ENCODE assay signal across 12 cellular contexts in the genomic region with DNA sequence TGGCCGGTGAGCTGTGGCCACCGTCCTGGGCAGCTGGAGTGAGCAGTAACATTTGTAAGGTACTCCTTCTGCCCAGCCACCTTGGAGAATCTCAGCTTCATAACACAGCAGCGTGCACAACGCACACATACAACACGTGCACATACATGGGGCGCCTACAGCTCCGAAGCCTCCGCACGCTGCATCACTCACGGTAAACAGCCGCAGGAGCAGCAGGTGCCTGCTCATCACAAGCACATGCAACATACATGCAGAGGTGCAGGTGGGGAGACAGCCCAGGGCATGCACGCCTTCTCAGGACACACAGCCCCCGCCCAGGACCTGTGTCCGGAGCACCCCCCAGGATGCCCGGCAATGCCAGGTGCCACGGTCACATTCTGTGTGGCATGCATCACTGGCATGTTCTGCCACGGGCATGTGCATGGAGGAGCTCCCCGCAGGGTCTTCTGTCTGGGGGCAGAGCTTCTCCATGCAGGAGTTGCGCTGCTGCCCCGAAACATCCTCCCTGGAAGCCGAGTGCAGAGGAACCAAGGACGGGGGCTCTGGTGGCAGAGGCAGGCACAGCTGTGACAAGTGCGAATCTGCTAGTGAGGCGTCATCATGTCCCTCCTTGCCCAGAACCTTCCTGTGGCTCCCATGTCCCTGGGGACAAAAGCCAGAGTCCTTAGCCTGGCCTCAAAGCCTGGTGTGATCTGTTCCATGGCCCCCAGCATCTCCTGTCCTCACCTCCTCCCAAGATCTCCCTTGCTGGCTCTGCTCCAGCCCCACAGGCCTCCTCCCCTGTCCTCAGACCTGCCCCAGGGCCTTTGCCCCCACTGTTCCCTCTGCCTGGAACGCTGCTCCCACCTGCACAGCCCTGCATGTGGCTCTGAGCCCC.
DNase-seq lines count a peak whose midpoint lies in the region; ATAC-seq and TF ChIP-seq lines count a peak whose summit lies in the region.
"Had no signal": no experiment of that assay in that cellular context is flagged by ENCODE, and none has a peak within 500 bp of the region (broad histone marks: within the 10 kb centered on the region; RNA-seq: fewer than 3 reads in every experiment).

No MANE protein-coding gene starts in this region.

- H3K4me1 Mint-ChIP-seq in activated T-cell treated with anti-CD3 and anti-CD28 coated beads, Interleukin-2, amount 50 U/mL, for 24 hours (ENCODE audit: low read depth) = no peaks in the 10 kb centered on the region
- H3K4me1 Mint-ChIP-seq in activated T-cell treated with anti-CD3 and anti-CD28 coated beads, Interleukin-2, amount 50 U/mL, for 72 hours (ENCODE audit: low read depth) = no peaks in the 10 kb centered on the region
- H3K4me1 Mint-ChIP-seq in progenitor cell of endocrine pancreas (ENCODE audit: low read depth) = peaks cover 10% of the 10 kb centered on the region

- H3K36me3 Mint-ChIP-seq in activated T-cell treated with anti-CD3 and anti-CD28 coated beads, Interleukin-2, amount 50 U/mL, for 24 hours (ENCODE audit: low read depth) = no peaks in the 10 kb centered on the region
- H3K36me3 Mint-ChIP-seq in activated T-cell treated with anti-CD3 and anti-CD28 coated beads, Interleukin-2, amount 50 U/mL, for 72 hours (ENCODE audit: insufficient read depth in 2 of 2) = no peaks in the 10 kb centered on the region
- H3K36me3 Mint-ChIP-seq in progenitor cell of endocrine pancreas (ENCODE audit: insufficient read depth) = no peaks in the 10 kb centered on the region

- ATAC-seq in activated T-cell treated with anti-CD3 and anti-CD28 coated beads, Interleukin-2, amount 50 U/mL, for 72 hours (replicated peaks in 1 of 2) = no peak
- ATAC-seq in RWPE2 (ENCODE audit: low read depth) = no peak
- ATAC-seq in HG03025 (IDR thresholded peaks at IDR 0.05; ENCODE audit: low FRiP score, unreplicated experiment) = no peak
- no peak for ATAC-seq in HG02970 (IDR thresholded peaks at IDR 0.05; ENCODE audit: low FRiP score, unreplicated experiment)

- H3K27me3 ChIP-seq in RWPE2 (ENCODE audit: insufficient read depth, poor library complexity, severe bottlenecking) (no peaks in the 10 kb centered on the region), left ventricle myocardium inferior (ENCODE audit: low read depth) (no peaks in the 10 kb centered on the region)
- H3K27me3 ChIP-seq: adrenal gland, thyroid gland had no signal

- H3K27ac ChIP-seq in RWPE2 (ENCODE audit: poor library complexity, severe bottlenecking) (no peak overlapping the region), left ventricle myocardium inferior (replicated peaks) (no peak overlapping the region)
- H3K27ac ChIP-seq: adrenal gland, epithelial cell of prostate, thyroid gland had no signal

- TF ChIP-seq CTCF in RWPE2 (IDR thresholded peaks at IDR 0.05; ENCODE audit: poor library complexity, severe bottlenecking) = no peak
- TF ChIP-seq CTCF in left ventricle myocardium inferior (IDR thresholded peaks at IDR 0.05; ENCODE audit: borderline replicate concordance) = no peak
- TF ChIP-seq CTCF in progenitor cell of endocrine pancreas (IDR thresholded peaks at IDR 0.05; ENCODE audit: unreplicated experiment) = no peak

- no peak overlapping the region for H3K27ac Mint-ChIP-seq in activated T-cell treated with anti-CD3 and anti-CD28 coated beads, Interleukin-2, amount 50 U/mL, for 24 hours
- no peak overlapping the region for H3K27ac Mint-ChIP-seq in activated T-cell treated with anti-CD3 and anti-CD28 coated beads, Interleukin-2, amount 50 U/mL, for 72 hours
- H3K27ac Mint-ChIP-seq in progenitor cell of endocrine pancreas = no peak overlapping the region

- intact Hi-C loops in left ventricle myocardium inferior (cut with micrococcal nuclease) = no loop called here

- DNase-seq in activated T-cell treated with anti-CD3 and anti-CD28 coated beads, Interleukin-2, amount 50 U/mL, for 24 hours = peak; percentile 20
- no peak for DNase-seq in activated T-cell treated with anti-CD3 and anti-CD28 coated beads, Interleukin-2, amount 50 U/mL, for 72 hours
- DNase-seq in RWPE2 (ENCODE audit: low spot score) = peak; percentile 58
- peak; percentile 11 for DNase-seq in left ventricle myocardium inferior
- peak; percentile 8 for DNase-seq in progenitor cell of endocrine pancreas (ENCODE audit: low spot score, unreplicated experiment)
- DNase-seq in COLO668 (lab: John Stamatoyannopoulos, UW; ENCODE audit: unreplicated experiment) = no peak
- DNase-seq: GDM1 had no signal

- H3K4me3 Mint-ChIP-seq in activated T-cell treated with anti-CD3 and anti-CD28 coated beads, Interleukin-2, amount 50 U/mL, for 24 hours = no peak overlapping the region
- no peak overlapping the region for H3K4me3 Mint-ChIP-seq in activated T-cell treated with anti-CD3 and anti-CD28 coated beads, Interleukin-2, amount 50 U/mL, for 72 hours
- H3K4me3 Mint-ChIP-seq in progenitor cell of endocrine pancreas (ENCODE audit: low read depth) = no peak overlapping the region

- H3K36me3 ChIP-seq in RWPE2 (ENCODE audit: low read depth) (no peaks in the 10 kb centered on the region), left ventricle myocardium inferior (no peaks in the 10 kb centered on the region)
- H3K36me3 ChIP-seq: adrenal gland, thyroid gland had no signal

- H3K4me3 ChIP-seq in RWPE2 (ENCODE audit: severe bottlenecking) = no peak overlapping the region
- H3K4me3 ChIP-seq in left ventricle myocardium inferior = no peak overlapping the region
- H3K4me3 ChIP-seq: adrenal gland, thyroid gland had no signal

- no peaks in the 10 kb centered on the region for H3K4me1 ChIP-seq in RWPE2 (ENCODE audit: insufficient read depth, poor library complexity, severe bottlenecking)
- H3K4me1 ChIP-seq in left ventricle myocardium inferior = peaks cover 3% of the 10 kb centered on the region
- H3K4me1 ChIP-seq: adrenal gland, thyroid gland had no signal

- no peaks in the 10 kb centered on the region for H3K9me3 Mint-ChIP-seq in activated T-cell treated with anti-CD3 and anti-CD28 coated beads, Interleukin-2, amount 50 U/mL, for 24 hours
- H3K9me3 Mint-ChIP-seq in activated T-cell treated with anti-CD3 and anti-CD28 coated beads, Interleukin-2, amount 50 U/mL, for 72 hours = no peaks in the 10 kb centered on the region
- H3K9me3 Mint-ChIP-seq in progenitor cell of endocrine pancreas (ENCODE audit: low read depth) = no peaks in the 10 kb centered on the region

- no peaks in the 10 kb centered on the region for H3K27me3 Mint-ChIP-seq in activated T-cell treated with anti-CD3 and anti-CD28 coated beads, Interleukin-2, amount 50 U/mL, for 24 hours
- peaks cover 18% of the 10 kb centered on the region for H3K27me3 Mint-ChIP-seq in activated T-cell treated with anti-CD3 and anti-CD28 coated beads, Interleukin-2, amount 50 U/mL, for 72 hours (ENCODE audit: low read depth)
- peaks cover 35% of the 10 kb centered on the region for H3K27me3 Mint-ChIP-seq in progenitor cell of endocrine pancreas

- no peaks in the 10 kb centered on the region for H3K9me3 ChIP-seq in RWPE2 (ENCODE audit: severe bottlenecking)
- no peaks in the 10 kb centered on the region for H3K9me3 ChIP-seq in left ventricle myocardium inferior (replicated peaks)
- H3K9me3 ChIP-seq: adrenal gland, thyroid gland had no signal

Comparison
In these comparisons a context has a peak if more than half of its experiments do, and no peak if none do; other contexts are left out.
1. DNase-seq: peak in activated T-cell treated with anti-CD3 and anti-CD28 coated beads, Interleukin-2, amount 50 U/mL, for 24 hours (single experiment), RWPE2 (single experiment), left ventricle myocardium inferior (single experiment) and progenitor cell of endocrine pancreas (single experiment); none in activated T-cell treated with anti-CD3 and anti-CD28 coated beads, Interleukin-2, amount 50 U/mL, for 72 hours (0 of 2) and COLO668 (single experiment).